In genomic region chr1:111462368-111463028, GRCh38 we compare ENCODE assay signal across 19 cellular contexts. TPM values are rescaled to one million over a fixed set of nuclear protein-coding genes. Genes with fewer than 3 reads are reported as not detected.
DNase-seq lines count a peak whose midpoint lies in the region; ATAC-seq and TF ChIP-seq lines count a peak whose summit lies in the region.
"Had no signal": no experiment of that assay in that cellular context is flagged by ENCODE, and none has a peak within 500 bp of the region (broad histone marks: within the 10 kb centered on the region; RNA-seq: fewer than 3 reads in every experiment).

No MANE protein-coding gene starts in this region.

- no peak overlapping the region for H2BK12ac ChIP-seq in mesenchymal stem cell (ENCODE audit: low read length in 2 of 2)

- H3K36me3 ChIP-seq in left ventricle myocardium inferior, result peaks cover 90% of the 10 kb centered on the region
- peaks cover 47% of the 10 kb centered on the region for H3K36me3 ChIP-seq in SJCRH30
- H3K36me3 ChIP-seq in mesenchymal stem cell (ENCODE audit: control insufficient read depth in 1 of 2, insufficient read depth in 2 of 2, low read depth in 1 of 2, low read length in 2 of 2), result peaks cover 6 to 63% of the 10 kb centered on the region in 2 experiments
- peaks cover 6 to 79% (median 29%) of the 10 kb centered on the region in 4 donors for H3K36me3 ChIP-seq in sigmoid colon
- peaks cover 30% of the 10 kb centered on the region for H3K36me3 ChIP-seq in CD4-positive, alpha-beta memory T cell (ENCODE audit: insufficient read depth, low read length)

- H3K4me1 Mint-ChIP-seq in CD4-positive, alpha-beta memory T cell, result peaks cover 11 to 28% (median 17%) of the 10 kb centered on the region in 4 donors

- H3K4ac ChIP-seq in mesenchymal stem cell (ENCODE audit: low read depth in 1 of 2, low read length in 2 of 2), result no peak overlapping the region

- H3K27me3 ChIP-seq in left ventricle myocardium inferior (ENCODE audit: low read depth), result no peaks in the 10 kb centered on the region
- no peaks in the 10 kb centered on the region for H3K27me3 ChIP-seq in right cardiac atrium (ENCODE audit: control insufficient read depth, insufficient read depth)
- no peaks in the 10 kb centered on the region for H3K27me3 ChIP-seq in SJCRH30
- H3K27me3 ChIP-seq in mesenchymal stem cell (ENCODE audit: control insufficient read depth in 1 of 2, insufficient read depth in 1 of 2, low read length in 2 of 2), result no peaks in the 10 kb centered on the region
- H3K27me3 ChIP-seq in sigmoid colon, result no peaks in the 10 kb centered on the region
- no peaks in the 10 kb centered on the region for H3K27me3 ChIP-seq in CD4-positive, alpha-beta memory T cell (ENCODE audit: insufficient read depth, low read length)

- no peak overlapping the region for H2BK5ac ChIP-seq in mesenchymal stem cell (ENCODE audit: low read depth, low read length, poor library complexity, severe bottlenecking)

- no peak for ATAC-seq in right cardiac atrium
- ATAC-seq: CD8-positive, alpha-beta T cell had no signal

- H3K9me3 ChIP-seq in left ventricle myocardium inferior (replicated peaks) (no peaks in the 10 kb centered on the region), right cardiac atrium (ENCODE audit: control insufficient read depth, low read length) (no peaks in the 10 kb centered on the region), SJCRH30 (replicated peaks) (no peaks in the 10 kb centered on the region), mesenchymal stem cell (ENCODE audit: control insufficient read depth, low read length) (no peaks in the 10 kb centered on the region), sigmoid colon (no peaks in the 10 kb centered on the region)
- H3K9me3 ChIP-seq in CD4-positive, alpha-beta memory T cell (ENCODE audit: control insufficient read depth in 1 of 2, low read length in 2 of 2), result no peaks in the 10 kb centered on the region

- no peak overlapping the region for H4K8ac ChIP-seq in mesenchymal stem cell (ENCODE audit: low read length)

- TF ChIP-seq EP300 in sigmoid colon (IDR thresholded peaks at IDR 0.05), result no peak

- no peak overlapping the region for H2BK120ac ChIP-seq in mesenchymal stem cell (ENCODE audit: low read depth, low read length)

- peaks cover 8% of the 10 kb centered on the region for H3K79me1 ChIP-seq in mesenchymal stem cell (replicated peaks; ENCODE audit: low read length, poor library complexity, severe bottlenecking)

- no peak overlapping the region for H3K9ac ChIP-seq in mesenchymal stem cell (ENCODE audit: low read length)

- no peak overlapping the region for H3K18ac ChIP-seq in mesenchymal stem cell (ENCODE audit: low read depth in 1 of 2, low read length in 2 of 2)

- DNase-seq in left ventricle myocardium inferior, result no peak
- DNase-seq in right cardiac atrium, result no peak
- no peak for DNase-seq in SJCRH30
- no peak for DNase-seq in mesenchymal stem cell
- DNase-seq in sigmoid colon, result no peak
- no peak for DNase-seq in activated naive CD4-positive, alpha-beta T cell treated with Interleukin-2 at 50 U/mL for 16 hours
- no peak for DNase-seq in NCI-H2107 (lab: John Stamatoyannopoulos, UW)
- DNase-seq in CD4-positive, alpha-beta memory T cell, result no peak
- DNase-seq: 8988T; CD8-positive, alpha-beta T cell; DND-41; GF-D8; GOT3; Kasumi-1; NCI-H1417; NCI-H1930; NCI-H510A treated with DMSO at 0.1 percent for 48 hours; SIG-M5 had no signal

- no peaks in the 10 kb centered on the region for H3K9me3 Mint-ChIP-seq in CD4-positive, alpha-beta memory T cell
- H3K9me3 Mint-ChIP-seq: CD8-positive, alpha-beta T cell had no signal

- no peak overlapping the region for H3K4me2 ChIP-seq in mesenchymal stem cell (ENCODE audit: low read length, poor library complexity, severe bottlenecking)

- H3K4me1 ChIP-seq in left ventricle myocardium inferior, result peaks cover 57% of the 10 kb centered on the region
- peaks cover 3% of the 10 kb centered on the region for H3K4me1 ChIP-seq in right cardiac atrium (ENCODE audit: control insufficient read depth, insufficient read depth, low read length)
- peaks cover 17% of the 10 kb centered on the region for H3K4me1 ChIP-seq in SJCRH30
- no peaks in the 10 kb centered on the region for H3K4me1 ChIP-seq in mesenchymal stem cell (ENCODE audit: control insufficient read depth, insufficient read depth, low read depth, low read length)
- peaks cover 0 to 16% (median 0%) of the 10 kb centered on the region in 4 donors for H3K4me1 ChIP-seq in sigmoid colon
- H3K4me1 ChIP-seq in CD4-positive, alpha-beta memory T cell (ENCODE audit: insufficient read depth, low read length), result no peaks in the 10 kb centered on the region

- peak overlapping the region in 1 of 7 donors; percentile 41 for H3K27ac Mint-ChIP-seq in CD4-positive, alpha-beta memory T cell
- H3K27ac Mint-ChIP-seq: CD8-positive, alpha-beta T cell had no signal

- H3K36me3 Mint-ChIP-seq in CD4-positive, alpha-beta memory T cell, result peaks cover 57 to 65% of the 10 kb centered on the region in 2 donors

- H3K4me3 Mint-ChIP-seq in CD4-positive, alpha-beta memory T cell, result no peak overlapping the region
- H3K4me3 Mint-ChIP-seq: CD8-positive, alpha-beta T cell had no signal

- WGBS in right cardiac atrium, result 78% methylated on average over 4 of the region's 4 CpGs
- WGBS in mesenchymal stem cell, result 75% methylated on average over 1 of the region's 4 CpGs
- 83 to 85% methylated on average over 4 of the region's 4 CpGs for WGBS in sigmoid colon, 2 donors

- no peak overlapping the region for H4K91ac ChIP-seq in mesenchymal stem cell (ENCODE audit: low read length)

- H3K4me3 ChIP-seq in left ventricle myocardium inferior (no peak overlapping the region), right cardiac atrium (ENCODE audit: low read length) (no peak overlapping the region), SJCRH30 (no peak overlapping the region), mesenchymal stem cell (ENCODE audit: insufficient read depth in 1 of 2, low read depth in 1 of 2, low read length in 2 of 2) (no peak overlapping the region), sigmoid colon (no peak overlapping the region)
- no peak overlapping the region for H3K4me3 ChIP-seq in CD4-positive, alpha-beta memory T cell (ENCODE audit: low read length in 2 of 2)

- TF ChIP-seq CTCF in left ventricle myocardium inferior (IDR thresholded peaks at IDR 0.05; ENCODE audit: borderline replicate concordance) (no peak), sigmoid colon (IDR thresholded peaks at IDR 0.05) (no peak)

- no peak for TF ChIP-seq POLR2A in sigmoid colon (IDR thresholded peaks at IDR 0.05)

- H2AFZ ChIP-seq in mesenchymal stem cell (ENCODE audit: low read depth, low read length), result no peak overlapping the region

- H2BK15ac ChIP-seq in mesenchymal stem cell (ENCODE audit: low read depth, poor library complexity, severe bottlenecking), result no peak overlapping the region

- POLR2A ChIA-PET in CD4-positive, alpha-beta memory T cell (lab: Charles Lee; ENCODE audit: partially characterized antibody), result interaction anchor here (0.7 to 3.2 kb wide), 4 partner anchors 14 to 50 kb away, joined by 3 to 16 read pairs (median 3); partner anchors contain the start of genes ADORA3 and TMIGD3

- no peak overlapping the region for H3K14ac ChIP-seq in mesenchymal stem cell (ENCODE audit: low read length in 2 of 2)

- H3K27me3 Mint-ChIP-seq in CD4-positive, alpha-beta memory T cell, result no peaks in the 10 kb centered on the region

- intact Hi-C loops in left ventricle myocardium inferior (cut with micrococcal nuclease) (no loop called here), right cardiac atrium (cut with DNase I) (no loop called here), sigmoid colon (cut with DNase I) (no loop called here)
- intact Hi-C loops in CD4-positive, alpha-beta memory T cell (cut with micrococcal nuclease), result no loop called here

- H3K27ac ChIP-seq in left ventricle myocardium inferior (replicated peaks), result peak overlapping the region; percentile 9
- H3K27ac ChIP-seq in right cardiac atrium (ENCODE audit: low read length), result no peak overlapping the region
- peak overlapping the region; percentile 76 for H3K27ac ChIP-seq in SJCRH30
- H3K27ac ChIP-seq in mesenchymal stem cell (ENCODE audit: low read length, poor library complexity, severe bottlenecking), result peak overlapping the region; percentile 72
- H3K27ac ChIP-seq in sigmoid colon, result peak overlapping the region in 3 of 4 donors; percentile 22 to 47 (median 42)
- H3K27ac ChIP-seq in CD4-positive, alpha-beta memory T cell (ENCODE audit: low read depth, low read length), result no peak overlapping the region

- no peak overlapping the region for H3K23ac ChIP-seq in mesenchymal stem cell (ENCODE audit: low read length in 2 of 2)

- CTCF ChIA-PET in CD4-positive, alpha-beta memory T cell (lab: Charles Lee; ENCODE audit: partially characterized antibody), result interaction anchor here (1.0 to 2.0 kb wide), 5 partner anchors 10 to 45 kb away, joined by 3 to 5 read pairs (median 4); no protein-coding TSS in a partner anchor

- H2AK5ac ChIP-seq in mesenchymal stem cell (ENCODE audit: low read length, severe bottlenecking), result no peak overlapping the region

RNA-seq across cellular contexts. Expression of gene C1orf162, which starts 11.3 kb away (rescaled TPM):
- total RNA-seq in left ventricle myocardium inferior, result 5.6 TPM
- total RNA-seq in right cardiac atrium, result 10 to 100 TPM; 13.0 to 28.1 (median 18.0) TPM
- polyA plus RNA-seq in right cardiac atrium, result 13.5 TPM
- total RNA-seq in SJCRH30 (2014; rRNA removed; shearing (Covaris generic)), result 0.13 and 0.24 TPM in 2 replicates
- 0.07 TPM for polyA plus RNA-seq in mesenchymal stem cell (2013, experiment 1 of 2)
- 0.08 TPM for polyA plus RNA-seq in mesenchymal stem cell (2013, experiment 2 of 2)
- 10 to 100 TPM; 15.7 to 31.0 (median 21.5) TPM for total RNA-seq in sigmoid colon
- polyA plus RNA-seq in sigmoid colon, result 10 to 100 TPM; 22.8 to 27.0 (median 24.3) TPM
- 10 to 100 TPM; 74.9 to 75.9 TPM for total RNA-seq in CD4-positive, alpha-beta memory T cell
- polyA plus RNA-seq in CD4-positive, alpha-beta memory T cell, result 100 to 1,000 TPM; 139 to 274 TPM

RNA-seq across cellular contexts. Expression of gene ATP5PB, which starts 13.2 kb away (rescaled TPM):
- total RNA-seq in left ventricle myocardium inferior (671 TPM), right cardiac atrium (100 to 1,000 TPM; 433 to 505 (median 493) TPM), sigmoid colon (100 to 1,000 TPM; 157 to 217 (median 196) TPM)
- polyA plus RNA-seq in right cardiac atrium (918 TPM), sigmoid colon (100 to 1,000 TPM; 515 to 849 (median 620) TPM)
- 527 and 545 TPM in 2 replicates for total RNA-seq in SJCRH30 (2014; rRNA removed; shearing (Covaris generic))
- polyA plus RNA-seq in mesenchymal stem cell (2013, experiment 1 of 2), result 268 TPM
- 284 TPM for polyA plus RNA-seq in mesenchymal stem cell (2013, experiment 2 of 2)
- total RNA-seq in CD4-positive, alpha-beta memory T cell, result 100 to 1,000 TPM; 103 to 112 TPM
- polyA plus RNA-seq in CD4-positive, alpha-beta memory T cell, result 100 to 1,000 TPM; 487 to 655 TPM

RNA-seq across cellular contexts. Expression of gene WDR77, which starts 13.4 kb away (rescaled TPM):
- total RNA-seq in left ventricle myocardium inferior (30.7 TPM), right cardiac atrium (10 to 100 TPM; 24.1 to 29.2 (median 27.9) TPM), sigmoid colon (10 to 100 TPM; 16.3 to 23.8 (median 20.1) TPM)
- polyA plus RNA-seq in right cardiac atrium (28.2 TPM), sigmoid colon (10 to 100 TPM; 13.8 to 29.5 (median 15.5) TPM)
- 79.8 and 80.9 TPM in 2 replicates for total RNA-seq in SJCRH30 (2014; rRNA removed; shearing (Covaris generic))
- polyA plus RNA-seq in mesenchymal stem cell (2013, experiment 1 of 2), result 23.8 TPM
- polyA plus RNA-seq in mesenchymal stem cell (2013, experiment 2 of 2), result 23.2 TPM
- total RNA-seq in CD4-positive, alpha-beta memory T cell, result 10 to 100 TPM; 26.3 to 30.3 TPM
- 10 to 100 TPM; 38.5 to 52.6 TPM for polyA plus RNA-seq in CD4-positive, alpha-beta memory T cell

RNA-seq across cellular contexts. Expression of gene OVGP1, which starts 35.0 kb away (rescaled TPM):
- 0.69 TPM for total RNA-seq in left ventricle myocardium inferior
- 1 to 10 TPM in 1 of 4 donors, under 1 TPM in 3; 0.44 to 1.1 (median 0.81) TPM for total RNA-seq in right cardiac atrium
- polyA plus RNA-seq in right cardiac atrium, result 0.66 TPM
- total RNA-seq in SJCRH30 (2014; rRNA removed; shearing (Covaris generic)), result 0.66 and 1.8 TPM in 2 replicates
- 1.2 TPM for polyA plus RNA-seq in mesenchymal stem cell (2013, experiment 1 of 2)
- 1.3 TPM for polyA plus RNA-seq in mesenchymal stem cell (2013, experiment 2 of 2)
- total RNA-seq in sigmoid colon, result 1 to 10 TPM; 1.4 to 5.5 (median 2.2) TPM
- polyA plus RNA-seq in sigmoid colon, result 1 to 10 TPM in 2 of 3 donors, under 1 TPM in 1; 0.69 to 1.9 (median 1.8) TPM
- 1 to 10 TPM; 4.5 to 4.9 TPM for total RNA-seq in CD4-positive, alpha-beta memory T cell
- under 1 TPM in 1 of 2 donors, not detected in 1; 0.61 TPM for polyA plus RNA-seq in CD4-positive, alpha-beta memory T cell
- total RNA-seq: RPMI7951 had no signal

RNA-seq across cellular contexts. Expression of gene ADORA3, which starts 40.9 kb away (rescaled TPM):
- total RNA-seq in left ventricle myocardium inferior (3.1 TPM), right cardiac atrium (10 to 100 TPM in 1 of 4 donors, 1 to 10 TPM in 3; 5.4 to 10.9 (median 9.9) TPM), sigmoid colon (10 to 100 TPM in 2 of 4 donors, 1 to 10 TPM in 2; 3.0 to 12.8 (median 10.4) TPM)
- polyA plus RNA-seq in right cardiac atrium (2.0 TPM), sigmoid colon (10 to 100 TPM in 1 of 3 donors, 1 to 10 TPM in 2; 3.0 to 20.6 (median 5.4) TPM)
- 0.10 TPM in 1 of 2 replicates, not detected in the other for total RNA-seq in SJCRH30 (2014; rRNA removed; shearing (Covaris generic))
- 0.06 TPM for polyA plus RNA-seq in mesenchymal stem cell (2013, experiment 1 of 2)
- not detected for polyA plus RNA-seq in mesenchymal stem cell (2013, experiment 2 of 2)
- total RNA-seq in CD4-positive, alpha-beta memory T cell, result under 1 TPM; 0.41 to 0.42 TPM
- under 1 TPM in 1 of 2 donors, not detected in 1; 0.46 TPM for polyA plus RNA-seq in CD4-positive, alpha-beta memory T cell
- total RNA-seq: CD8-positive, alpha-beta T cell; RPMI7951 had no signal

Comparison
In these comparisons a context has a peak if more than half of its experiments do, and no peak if none do; other contexts are left out.
1. H3K27ac ChIP-seq: peak in left ventricle myocardium inferior (single experiment), SJCRH30 (single experiment), mesenchymal stem cell (single experiment) and sigmoid colon (3 of 4); none in right cardiac atrium (single experiment) and CD4-positive, alpha-beta memory T cell (single experiment).